Comparison of ENCODE assay signal across 1 cellular context in the genomic region with DNA sequence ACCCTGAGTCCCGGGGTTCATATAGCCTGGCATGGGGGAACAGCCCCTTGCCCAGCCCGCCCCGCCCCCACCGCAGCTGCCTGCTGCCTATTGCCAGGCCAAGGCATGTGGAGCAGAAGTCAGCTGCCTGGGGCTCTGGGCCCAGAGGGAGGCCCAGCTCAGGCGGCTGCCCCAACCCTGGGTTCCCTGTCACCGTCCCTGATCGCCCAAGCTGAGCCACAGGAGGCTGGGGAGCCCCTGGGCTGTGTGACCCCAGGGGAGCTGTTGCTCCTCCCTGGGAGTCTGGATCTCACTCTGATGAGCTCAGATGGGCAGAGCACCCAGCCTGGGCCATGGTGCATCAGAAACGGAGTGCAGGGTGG.
TF ChIP-seq lines count a peak whose summit lies in the region.

No MANE protein-coding gene starts in this region.

TF ChIP-seq in IMR-90, 13 proteins besides CTCF, POLR2A, EP300 and RAD21:
- TF ChIP-seq, protein P1, sequence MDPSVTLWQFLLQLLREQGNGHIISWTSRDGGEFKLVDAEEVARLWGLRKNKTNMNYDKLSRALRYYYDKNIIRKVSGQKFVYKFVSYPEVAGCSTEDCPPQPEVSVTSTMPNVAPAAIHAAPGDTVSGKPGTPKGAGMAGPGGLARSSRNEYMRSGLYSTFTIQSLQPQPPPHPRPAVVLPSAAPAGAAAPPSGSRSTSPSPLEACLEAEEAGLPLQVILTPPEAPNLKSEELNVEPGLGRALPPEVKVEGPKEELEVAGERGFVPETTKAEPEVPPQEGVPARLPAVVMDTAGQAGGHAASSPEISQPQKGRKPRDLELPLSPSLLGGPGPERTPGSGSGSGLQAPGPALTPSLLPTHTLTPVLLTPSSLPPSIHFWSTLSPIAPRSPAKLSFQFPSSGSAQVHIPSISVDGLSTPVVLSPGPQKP (IDR thresholded peaks at IDR 0.05; ENCODE audit: borderline replicate concordance, low read depth, low read length) = no peak
- TF ChIP-seq CEBPB (IDR thresholded peaks at IDR 0.05; ENCODE audit: low read depth, low read length) (no peak), RCOR1 (IDR thresholded peaks at IDR 0.05; ENCODE audit: insufficient replicate concordance, low read length) (no peak)
TF ChIP-seq in IMR-90: peak in this region for 0.
